Comparison of ENCODE assay signal across 16 cellular contexts in the genomic region with DNA sequence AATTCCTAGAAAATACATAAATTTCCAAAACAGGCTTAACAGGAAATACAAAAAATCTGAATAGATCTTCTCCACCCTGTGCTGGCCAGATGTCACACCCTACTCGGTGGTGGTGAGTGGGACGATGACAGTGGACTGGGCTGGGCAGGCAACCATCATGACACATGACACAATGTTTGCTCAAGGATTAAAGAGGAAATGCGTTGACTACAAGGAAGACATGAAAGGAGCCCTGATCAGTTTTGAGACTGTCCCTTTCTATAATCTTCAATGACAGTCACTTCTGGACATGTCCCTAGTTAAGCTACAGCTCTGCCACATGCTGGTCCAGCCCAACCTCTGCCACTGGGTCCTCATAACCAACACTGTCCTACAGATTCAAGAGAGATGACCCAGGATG.
A peak's percentile ranks its signal among the peaks of the same experiment; 100 is the strongest.
DNase-seq lines count a peak whose midpoint lies in the region; ATAC-seq, FAIRE-seq and TF ChIP-seq lines count a peak whose summit lies in the region.
"Had no signal": no experiment of that assay in that cellular context is flagged by ENCODE, and none has a peak within 500 bp of the region (broad histone marks: within the 10 kb centered on the region; RNA-seq: fewer than 3 reads in every experiment).

No MANE protein-coding gene starts in this region.

- H3K27me3 Mint-ChIP-seq in activated T-helper 17 cell treated with anti-CD3 and anti-CD28 coated beads, Interleukin-2, amount 50 U/mL, for 72 hours: no peaks in the 10 kb centered on the region
- H3K27me3 Mint-ChIP-seq: CD4-positive, CD25-positive, alpha-beta regulatory T cell had no signal

- no peak for TF ChIP-seq EP300 in K562 (IDR thresholded peaks at IDR 0.05; ENCODE audit: low read length)

- H3K4me3 ChIP-seq in K562: no peak overlapping the region
- H3K4me3 ChIP-seq: BLaER1 treated with 17β-estradiol and CSF1 and Interleukin-3, amounts not matched to agents 10 nM and 100 nM; GM23248 had no signal

- H3K4me1 ChIP-seq in K562 (replicated peaks in 1 of 2; ENCODE audit: control insufficient read depth in 2 of 2, insufficient read depth in 2 of 2, low read length in 2 of 2): peaks cover 0 to 4% of the 10 kb centered on the region in 2 experiments; a peak in 2 of 5 replicates
- H3K4me1 ChIP-seq: BLaER1 treated with 17β-estradiol and CSF1 and Interleukin-3, amounts not matched to agents 10 nM and 100 nM had no signal

- in situ Hi-C loops in K562 (cut with MboI): no loop called here

- no peaks in the 10 kb centered on the region for H3K9me3 ChIP-seq in K562 (replicated peaks; ENCODE audit: control insufficient read depth, insufficient read depth, low read depth, low read length)

- H3K36me3 Mint-ChIP-seq in activated T-helper 17 cell treated with anti-CD3 and anti-CD28 coated beads, Interleukin-2, amount 50 U/mL, for 72 hours (ENCODE audit: low read depth): peaks cover 16% of the 10 kb centered on the region

- H3K9ac ChIP-seq in K562 (ENCODE audit: insufficient read depth in 1 of 2, low read depth in 2 of 2, low read length in 2 of 2): no peak overlapping the region
- H3K9ac ChIP-seq: BLaER1 treated with 17β-estradiol and CSF1 and Interleukin-3, amounts not matched to agents 10 nM and 100 nM; GM23248 had no signal

- no peaks in the 10 kb centered on the region for H3K4me1 Mint-ChIP-seq in activated T-helper 17 cell treated with anti-CD3 and anti-CD28 coated beads, Interleukin-2, amount 50 U/mL, for 72 hours
- H3K4me1 Mint-ChIP-seq: CD4-positive, CD25-positive, alpha-beta regulatory T cell had no signal

- H3K79me2 ChIP-seq in K562 (ENCODE audit: control insufficient read depth, insufficient read depth, low read length): no peaks in the 10 kb centered on the region

- no TSS peak for BruUV-seq in K562 (replicated peaks; lab: Mats Ljungman, UMichigan)

- DNase-seq in DMS53 (lab: John Stamatoyannopoulos, UW): peak; percentile 74
- peak; percentile 36 for DNase-seq in HT-29 (ENCODE audit: low spot score)
- peak in 2 of 4 experiments; percentile 20 to 21 for DNase-seq in K562 (ENCODE audit: extremely low read depth in 1 of 4, low spot score in 3 of 4)
- no peak for DNase-seq in left colon
- no peak for DNase-seq in activated naive CD4-positive, alpha-beta T cell (lab: John Stamatoyannopoulos, UW)
- no peak for DNase-seq in DMS79 (lab: John Stamatoyannopoulos, UW)
- DNase-seq in GM19240 (ENCODE audit: insufficient read length, low spot score): no peak
- DNase-seq: 8988T; CD4-positive, CD25-positive, alpha-beta regulatory T cell; DMS79 treated with DMSO at 0.1 percent for 48 hours; GF-D8; GM23248 had no signal

- intact Hi-C loops in K562 (cut with micrococcal nuclease): no loop called here
- intact Hi-C loops in left colon (cut with DNase I, micrococcal nuclease): no loop called here

- peak; percentile 80 for ATAC-seq in K562
- peak; percentile 63 for ATAC-seq in left colon
- no peak for ATAC-seq in activated T-helper 17 cell treated with anti-CD3 and anti-CD28 coated beads, Interleukin-2, amount 50 U/mL, for 72 hours (replicated peaks)

- no peak overlapping the region for H3K27ac ChIP-seq in K562 (ENCODE audit: extremely low read depth, low read depth, low read length)
- H3K27ac ChIP-seq: BLaER1 treated with 17β-estradiol and CSF1 and Interleukin-3, amounts not matched to agents 10 nM and 100 nM; GM23248 had no signal

- TF ChIP-seq CTCF in K562 (IDR thresholded peaks at IDR 0.05 in 2 of 3, conservative IDR thresholded peaks at IDR 0.05 in 1 of 3; ENCODE audit: insufficient read depth in 2 of 3, low read depth in 1 of 3, low read length in 3 of 3): no peak

- H3K9me1 ChIP-seq in K562 (ENCODE audit: control insufficient read depth, insufficient read depth, low read length): no peaks in the 10 kb centered on the region

- POLR2A ChIA-PET in K562 (lab: Yijun Ruan, JAX): no interaction called here

- no peak overlapping the region; the same call in 1 of the 2 replicates for H3K4me2 ChIP-seq in K562 (ENCODE audit: insufficient read depth, low read length)
- H3K4me2 ChIP-seq: BLaER1 treated with 17β-estradiol and CSF1 and Interleukin-3, amounts not matched to agents 10 nM and 100 nM had no signal

- no peaks in the 10 kb centered on the region for H3K27me3 ChIP-seq in K562 (ENCODE audit: control insufficient read depth in 2 of 2, insufficient read depth in 2 of 2, low read length in 2 of 2)
- H3K27me3 ChIP-seq: BLaER1 treated with 17β-estradiol and CSF1 and Interleukin-3, amounts not matched to agents 10 nM and 100 nM had no signal

- no peak overlapping the region for H3K4me3 Mint-ChIP-seq in activated T-helper 17 cell treated with anti-CD3 and anti-CD28 coated beads, Interleukin-2, amount 50 U/mL, for 72 hours
- H3K4me3 Mint-ChIP-seq: CD4-positive, CD25-positive, alpha-beta regulatory T cell had no signal

- no peak for TF ChIP-seq RAD21 in K562 (CRISPR knock-in tag; conservative IDR thresholded peaks at IDR 0.05 in 1 of 2, IDR thresholded peaks at IDR 0.05 in 1 of 2)

- H3K36me3 ChIP-seq in K562 (ENCODE audit: control insufficient read depth, insufficient read depth, low read length): no peaks in the 10 kb centered on the region

- no peak for TF ChIP-seq POLR2A in K562 (conservative IDR thresholded peaks at IDR 0.05)

- peaks cover 14% of the 10 kb centered on the region for H3K9me3 Mint-ChIP-seq in activated T-helper 17 cell treated with anti-CD3 and anti-CD28 coated beads, Interleukin-2, amount 50 U/mL, for 72 hours

- no peak for FAIRE-seq in K562 (lab: Jason Lieb, UNC)
- FAIRE-seq: H54, HTR-8/SVneo had no signal

- H2AFZ ChIP-seq in K562 (ENCODE audit: low read depth, low read length): peak overlapping the region; percentile 70
- H2AFZ ChIP-seq: GM23248 had no signal

- 15% methylated on average over 3 of the region's 3 CpGs for WGBS in K562 (ENCODE audit: insufficient coverage, low coverage, missing lambda C conversion rate)

- H4K20me1 ChIP-seq in K562 (replicated peaks; ENCODE audit: control insufficient read depth, insufficient read depth, low read length): no peaks in the 10 kb centered on the region
- H4K20me1 ChIP-seq: BLaER1 treated with 17β-estradiol and CSF1 and Interleukin-3, amounts not matched to agents 10 nM and 100 nM had no signal

- H3K27ac Mint-ChIP-seq in activated T-helper 17 cell treated with anti-CD3 and anti-CD28 coated beads, Interleukin-2, amount 50 U/mL, for 72 hours: no peak overlapping the region
- H3K27ac Mint-ChIP-seq: CD4-positive, CD25-positive, alpha-beta regulatory T cell had no signal

- CTCF ChIA-PET in K562 (lab: Yijun Ruan, JAX; ENCODE audit: low intra/inter-chr PET ratio): no interaction called here

TF ChIP-seq in K562, 482 proteins besides CTCF, POLR2A, EP300 and RAD21:
- TF ChIP-seq EHMT2 (IDR thresholded peaks at IDR 0.05) (peak; percentile 48; the same call in 1 of the 2 replicates), FOXA3 (CRISPR knock-in tag; conservative IDR thresholded peaks at IDR 0.05 in 1 of 2, IDR thresholded peaks at IDR 0.05 in 1 of 2) (peak; percentile 83 to 91), SPI1 (IDR thresholded peaks at IDR 0.05; ENCODE audit: borderline replicate concordance, low read depth, low read length) (peak; percentile 30; the same call in 1 of the 2 replicates), TAF1 (IDR thresholded peaks at IDR 0.05; ENCODE audit: control insufficient read depth, extremely low read depth, insufficient read depth, low read length, severe bottlenecking) (no peak), L3MBTL2 (IDR thresholded peaks at IDR 0.05) (0 out of 2 replicates have a peak, but pooled peaks have one; percentile 34), KLF1 (tag; IDR thresholded peaks at IDR 0.05) (no peak), CXXC5 (CRISPR knock-in tag; IDR thresholded peaks at IDR 0.05) (peak; percentile 45)

Comparison
In these comparisons a context has a peak if more than half of its experiments do, and no peak if none do; other contexts are left out.
1. DNase-seq: peak in DMS53 (single experiment) and HT-29 (single experiment); none in left colon (0 of 2), activated naive CD4-positive, alpha-beta T cell (0 of 4), DMS79 (single experiment) and GM19240 (single experiment).